Comparison of ENCODE assay signal across 8 cellular contexts in genomic region chr19:941292-942132, GRCh38. TPM values are rescaled to one million over a fixed set of nuclear protein-coding genes. Genes with fewer than 3 reads are reported as not detected.
DNase-seq lines count a peak whose midpoint lies in the region; ATAC-seq, FAIRE-seq and TF ChIP-seq lines count a peak whose summit lies in the region.
"Had no signal": no experiment of that assay in that cellular context is flagged by ENCODE, and none has a peak within 500 bp of the region (broad histone marks: within the 10 kb centered on the region; RNA-seq: fewer than 3 reads in every experiment).

No MANE protein-coding gene starts in this region.

- H2BK5ac ChIP-seq in H9 (ENCODE audit: insufficient read length, low read length): no peak overlapping the region

- H3K23me2 ChIP-seq in H9 (ENCODE audit: insufficient read length, low read depth, low read length, poor library complexity, severe bottlenecking): no peaks in the 10 kb centered on the region

- no peak overlapping the region for H2BK20ac ChIP-seq in H9 (ENCODE audit: low read depth, low read length, poor library complexity, severe bottlenecking)

- H3K4me3 ChIP-seq in HepG2 (replicated peaks in 1 of 3; ENCODE audit: insufficient read depth in 1 of 3, low read depth in 2 of 3, low read length in 3 of 3): no peak overlapping the region
- peak overlapping the region; percentile 33 to 45 (median 37) for H3K4me3 ChIP-seq in stomach
- H3K4me3 ChIP-seq: smooth muscle cell had no signal

- H3K36me3 Mint-ChIP-seq in H9 (ENCODE audit: insufficient read depth in 1 of 3, low read depth in 3 of 3): peaks cover 19 to 47% (median 44%) of the 10 kb centered on the region in 3 experiments; a peak in 6 of 7 replicates
- peaks cover 19% of the 10 kb centered on the region for H3K36me3 Mint-ChIP-seq in activated T-helper 1 cell treated with anti-CD3 and anti-CD28 coated beads, Interleukin-12 subunit alpha, Interleukin-12 subunit beta, Interleukin-2, Interleukin-4 antibody, amounts not matched to agents 30 ng/mL and 10 ng/mL and 1 ng/mL, durations not matched to agents 14 hours and 24 hours and 36 hours (ENCODE audit: low read depth)

- H3K4ac ChIP-seq in H9 (ENCODE audit: low read depth, low read length): no peak overlapping the region

- H3K56ac ChIP-seq in H9 (ENCODE audit: insufficient read length, low read depth, low read length): no peak overlapping the region

- intact Hi-C loops in activated T-helper 1 cell treated with anti-CD3 and anti-CD28 coated beads, Interleukin-12 subunit alpha, Interleukin-12 subunit beta, Interleukin-2, Interleukin-4 antibody, amounts not matched to agents 30 ng/mL and 10 ng/mL and 1 ng/mL, durations not matched to agents 14 hours and 24 hours and 36 hours (cut with micrococcal nuclease): no loop called here
- intact Hi-C loops in HepG2 (cut with micrococcal nuclease; ENCODE audit: unreplicated experiment): no loop called here
- intact Hi-C loops in stomach (cut with DNase I; ENCODE audit: low total_unique reads): no loop called here

- H3K9me3 Mint-ChIP-seq in H9: no peaks in the 10 kb centered on the region
- H3K9me3 Mint-ChIP-seq in activated T-helper 1 cell treated with anti-CD3 and anti-CD28 coated beads, Interleukin-12 subunit alpha, Interleukin-12 subunit beta, Interleukin-2, Interleukin-4 antibody, amounts not matched to agents 30 ng/mL and 10 ng/mL and 1 ng/mL, durations not matched to agents 14 hours and 24 hours and 36 hours: peaks cover 4% of the 10 kb centered on the region

- H2AK5ac ChIP-seq in H9 (ENCODE audit: insufficient read length, low read length): no peak overlapping the region

- CTCF ChIA-PET in HepG2 (lab: Yijun Ruan, JAX; ENCODE audit: low intra/inter-chr PET ratio, low total read pairs): no interaction called here

- H3K14ac ChIP-seq in H9 (ENCODE audit: insufficient read depth, low read length): no peak overlapping the region

- no peaks in the 10 kb centered on the region for H3K9me3 ChIP-seq in H9 (ENCODE audit: control insufficient read depth, low read depth, low read length)
- no peaks in the 10 kb centered on the region for H3K9me3 ChIP-seq in HepG2 (ENCODE audit: low read length)
- H3K9me3 ChIP-seq in stomach: no peaks in the 10 kb centered on the region

- no peak overlapping the region for H3K18ac ChIP-seq in H9 (ENCODE audit: insufficient read length, low read depth, low read length)

- no peak for FAIRE-seq in HepG2 (lab: Jason Lieb, UNC)

- H3K79me2 ChIP-seq in H9 (ENCODE audit: insufficient read depth, low read length): peaks cover 7% of the 10 kb centered on the region; the same call in 1 of the 2 replicates
- H3K79me2 ChIP-seq in HepG2 (ENCODE audit: insufficient read depth, low read length): peaks cover 82% of the 10 kb centered on the region

- TF ChIP-seq EP300 in HepG2 (IDR thresholded peaks at IDR 0.05; ENCODE audit: low read depth in 2 of 2, low read length in 2 of 2) (no peak), HepG2 (CRISPR knock-in tag; IDR thresholded peaks at IDR 0.05; ENCODE audit: borderline replicate concordance) (no peak), stomach (IDR thresholded peaks at IDR 0.05) (no peak)

- H4K5ac ChIP-seq in H9 (ENCODE audit: insufficient read length, low read depth, low read length): no peak overlapping the region

- H3K79me1 ChIP-seq in H9 (ENCODE audit: insufficient read depth, low read depth, low read length, poor library complexity, severe bottlenecking): no peaks in the 10 kb centered on the region

- H3K9ac ChIP-seq in H9 (ENCODE audit: extremely low read depth, insufficient read length, low read length): no peak overlapping the region
- no peak overlapping the region for H3K9ac ChIP-seq in HepG2 (ENCODE audit: insufficient read depth, low read depth, low read length)

- peak overlapping the region in 2 of 3 experiments; percentile 50 to 68; a peak in 5 of 7 replicates for H3K27ac Mint-ChIP-seq in H9
- H3K27ac Mint-ChIP-seq in activated T-helper 1 cell treated with anti-CD3 and anti-CD28 coated beads, Interleukin-12 subunit alpha, Interleukin-12 subunit beta, Interleukin-2, Interleukin-4 antibody, amounts not matched to agents 30 ng/mL and 10 ng/mL and 1 ng/mL, durations not matched to agents 14 hours and 24 hours and 36 hours: peak overlapping the region; percentile 29

- DNase-seq in H9: no peak
- no peak for DNase-seq in activated T-helper 1 cell treated with anti-CD3 and anti-CD28 coated beads, Interleukin-12 subunit alpha, Interleukin-12 subunit beta, Interleukin-2, Interleukin-4 antibody, amounts not matched to agents 30 ng/mL and 10 ng/mL and 1 ng/mL, durations not matched to agents 14 hours and 24 hours and 36 hours (ENCODE audit: low spot score)
- no peak for DNase-seq in HepG2 (ENCODE audit: low spot score)
- DNase-seq in stomach: no peak
- no peak for DNase-seq in NCI-H2107 treated with DMSO at 0.1 percent for 48 hours (lab: John Stamatoyannopoulos, UW; ENCODE audit: unreplicated experiment)

- H4K20me1 ChIP-seq in H9 (ENCODE audit: control insufficient read depth, insufficient read depth, insufficient read length): peaks cover 8% of the 10 kb centered on the region
- peaks cover 77% of the 10 kb centered on the region; the same call in 1 of the 2 replicates for H4K20me1 ChIP-seq in HepG2 (ENCODE audit: insufficient read depth, low read length)

- H3K4me1 ChIP-seq in H9 (ENCODE audit: insufficient read depth, low read length) (no peaks in the 10 kb centered on the region), HepG2 (ENCODE audit: insufficient read depth, low read length) (peaks cover 43% of the 10 kb centered on the region), stomach (peaks cover 25 to 53% (median 42%) of the 10 kb centered on the region in 4 donors)

- POLR2A ChIA-PET in HepG2 (lab: Yijun Ruan, JAX): interaction anchor here (2.6 kb wide), 1 partner anchor 11 kb away, joined by 18 read pairs; no protein-coding TSS in a partner anchor

- H2BK12ac ChIP-seq in H9 (ENCODE audit: insufficient read length, low read depth, low read length): no peak overlapping the region

- TF ChIP-seq CTCF in H9 (conservative IDR thresholded peaks at IDR 0.05) (no peak), HepG2 (CRISPR knock-in tag; IDR thresholded peaks at IDR 0.05) (no peak), stomach (IDR thresholded peaks at IDR 0.05) (no peak)

- no peak overlapping the region for H2BK15ac ChIP-seq in H9 (ENCODE audit: low read depth, low read length)

- in situ Hi-C loops in HepG2 (cut with HindIII; ENCODE audit: extremely low pct_ligation_motif_present, low pct_unique_long_range_greater_than_20kb): no loop called here

- no peak overlapping the region for H3T11ph ChIP-seq in H9 (ENCODE audit: low read length)

- no peak overlapping the region for H4K91ac ChIP-seq in H9 (ENCODE audit: insufficient read length, low read depth, low read length)

- no peak overlapping the region for H4K8ac ChIP-seq in H9 (replicated peaks; ENCODE audit: insufficient read length, low read depth, low read length)

- H2AFZ ChIP-seq in H9 (ENCODE audit: low read length) (no peak overlapping the region), HepG2 (ENCODE audit: low read length) (no peak overlapping the region)

- ATAC-seq in HepG2: no peak
- ATAC-seq in GM18498 (IDR thresholded peaks at IDR 0.05; ENCODE audit: unreplicated experiment): no peak
- no peak for ATAC-seq in GM18502 (IDR thresholded peaks at IDR 0.05; ENCODE audit: poor library complexity, unreplicated experiment)

- H2BK120ac ChIP-seq in H9 (ENCODE audit: low read depth, low read length, poor library complexity, severe bottlenecking): no peak overlapping the region

- no CpG with 5 or more reads among the region's 45 CpGs for WGBS in H9 (ENCODE audit: extremely low coverage, insufficient read length, low lambda C conversion rate)
- WGBS in HepG2 (ENCODE audit: low lambda C conversion rate): 97% methylated on average over 25 of the region's 45 CpGs
- WGBS in stomach, 5 donors: 53 to 66% (median 57%) methylated on average over 22 to 45 of the region's 45 CpGs

- no peak overlapping the region for H3K4me2 ChIP-seq in H9 (ENCODE audit: insufficient read depth, insufficient read length, low read length)
- no peak overlapping the region for H3K4me2 ChIP-seq in HepG2 (ENCODE audit: low read depth, low read length)
- H3K4me2 ChIP-seq: smooth muscle cell had no signal

- H3K4me1 Mint-ChIP-seq in H9: 0 out of 4 replicates have a peak, but pooled peaks cover 0 to 3% of the 10 kb centered on the region in 2 experiments
- H3K4me1 Mint-ChIP-seq in activated T-helper 1 cell treated with anti-CD3 and anti-CD28 coated beads, Interleukin-12 subunit alpha, Interleukin-12 subunit beta, Interleukin-2, Interleukin-4 antibody, amounts not matched to agents 30 ng/mL and 10 ng/mL and 1 ng/mL, durations not matched to agents 14 hours and 24 hours and 36 hours (ENCODE audit: low read depth): peaks cover 19% of the 10 kb centered on the region

- H3K27me3 ChIP-seq in H9 (ENCODE audit: insufficient read depth, low read length) (no peaks in the 10 kb centered on the region), HepG2 (ENCODE audit: control insufficient read depth in 1 of 2, insufficient read depth in 2 of 2, low read length in 2 of 2) (no peaks in the 10 kb centered on the region; a peak in 1 of 5 replicates), stomach (peaks cover 0 to 12% (median 0%) of the 10 kb centered on the region in 3 donors)

- H3K4me3 Mint-ChIP-seq in H9: no peak overlapping the region; a peak in 1 of 5 replicates
- peak overlapping the region; percentile 76 for H3K4me3 Mint-ChIP-seq in activated T-helper 1 cell treated with anti-CD3 and anti-CD28 coated beads, Interleukin-12 subunit alpha, Interleukin-12 subunit beta, Interleukin-2, Interleukin-4 antibody, amounts not matched to agents 30 ng/mL and 10 ng/mL and 1 ng/mL, durations not matched to agents 14 hours and 24 hours and 36 hours

- no TSS peak for BruUV-seq in HepG2 (replicated peaks; lab: Mats Ljungman, UMichigan)

- no peak overlapping the region for H3K27ac ChIP-seq in H9 (ENCODE audit: insufficient read length, low read depth, low read length)
- no peak overlapping the region for H3K27ac ChIP-seq in HepG2 (ENCODE audit: extremely low read length, insufficient read depth, low read length)
- peak overlapping the region; percentile 85 to 90 (median 89) for H3K27ac ChIP-seq in stomach

- H3K27me3 Mint-ChIP-seq in H9 (ENCODE audit: low read depth): no peaks in the 10 kb centered on the region; the same call in 1 of the 2 replicates
- peaks cover 4% of the 10 kb centered on the region for H3K27me3 Mint-ChIP-seq in activated T-helper 1 cell treated with anti-CD3 and anti-CD28 coated beads, Interleukin-12 subunit alpha, Interleukin-12 subunit beta, Interleukin-2, Interleukin-4 antibody, amounts not matched to agents 30 ng/mL and 10 ng/mL and 1 ng/mL, durations not matched to agents 14 hours and 24 hours and 36 hours (ENCODE audit: insufficient read depth)

- peaks cover 27 to 76% of the 10 kb centered on the region in 2 experiments for H3K36me3 ChIP-seq in HepG2 (replicated peaks in 1 of 2; ENCODE audit: control insufficient read depth in 1 of 2, insufficient read depth in 2 of 2, low read length in 2 of 2)
- peaks cover 0 to 5% (median 0%) of the 10 kb centered on the region in 4 donors for H3K36me3 ChIP-seq in stomach

- no peak for TF ChIP-seq RAD21 in HepG2 (CRISPR knock-in tag; IDR thresholded peaks at IDR 0.05)

- TF ChIP-seq POLR2A in HepG2 (IDR thresholded peaks at IDR 0.05; ENCODE audit: insufficient read depth in 1 of 2, low read depth in 2 of 2, low read length in 2 of 2) (no peak), stomach (IDR thresholded peaks at IDR 0.05) (no peak)

- no peak overlapping the region for H3K23ac ChIP-seq in H9 (ENCODE audit: insufficient read length, low read depth, low read length)

RNA-seq across cellular contexts. Expression of gene ARID3A, which starts 15.7 kb away (rescaled TPM):
- total RNA-seq in H9 (2021): 98.3 and 104 TPM in 2 replicates
- 32.5 and 35.0 TPM in 2 replicates for total RNA-seq in activated T-helper 1 cell treated with anti-CD3 and anti-CD28 coated beads, Interleukin-12 subunit alpha, Interleukin-12 subunit beta, Interleukin-2, Interleukin-4 antibody, amounts not matched to agents 30 ng/mL and 10 ng/mL and 1 ng/mL, durations not matched to agents 14 hours and 24 hours and 36 hours
- 53.8 and 71.3 TPM in 2 replicates for total RNA-seq in HepG2 (2016; rRNA removed; fragmentation: Illumina TruSeq; extraction: Trizol)
- total RNA-seq in HepG2 (2016; cell fraction: cytosol; rRNA removed; fragmentation: Illumina TruSeq; extraction: Trizol; ENCODE audit: low read depth): 26.5 and 31.5 TPM in 2 replicates
- total RNA-seq in HepG2 (2016; cell fraction: insoluble cytoplasmic fraction; rRNA removed; fragmentation: Illumina TruSeq; extraction: Trizol): 41.5 and 68.9 TPM in 2 replicates
- 56.8 and 62.2 TPM in 2 replicates for total RNA-seq in HepG2 (2016; cell fraction: membrane; rRNA removed; fragmentation: Illumina TruSeq; extraction: Trizol)
- total RNA-seq in HepG2 (2016; cell fraction: nucleus; rRNA removed; fragmentation: Illumina TruSeq; extraction: Trizol): 35.6 and 47.1 TPM in 2 replicates
- polyA plus RNA-seq in HepG2 (2011; rRNA removed): 77.9 and 102 TPM in 2 replicates
- polyA plus RNA-seq in HepG2 (2011; cell fraction: cytosol; rRNA removed): 44.7 and 68.0 TPM in 2 replicates
- polyA plus RNA-seq in HepG2 (2011; cell fraction: nucleus; rRNA removed): 150 and 160 TPM in 2 replicates
- polyA plus RNA-seq in HepG2 (2012): 78.6 and 99.3 TPM in 2 replicates
- 31.0 and 31.3 TPM in 2 replicates for polyA plus RNA-seq in HepG2 (2016; cell fraction: cytosol; fragmentation: Illumina TruSeq; extraction: Trizol; ENCODE audit: low read depth)
- 58.1 and 70.4 TPM in 2 replicates for polyA plus RNA-seq in HepG2 (2016; cell fraction: insoluble cytoplasmic fraction; fragmentation: Illumina TruSeq; extraction: Trizol; ENCODE audit: low read depth)
- 47.1 and 58.2 TPM in 2 replicates for polyA plus RNA-seq in HepG2 (2016; cell fraction: membrane; fragmentation: Illumina TruSeq; extraction: Trizol; ENCODE audit: low read depth)
- polyA plus RNA-seq in HepG2 (2016; cell fraction: nucleus; fragmentation: Illumina TruSeq; extraction: Trizol; ENCODE audit: insufficient read depth, low read depth): 76.0 and 89.6 TPM in 2 replicates
- polyA minus RNA-seq in HepG2 (2011; rRNA and poly(A)+ RNA removed; ENCODE audit: low replicate concordance): 15.5 and 299 TPM in 2 replicates
- polyA minus RNA-seq in HepG2 (2011; cell fraction: cytosol; rRNA and poly(A)+ RNA removed): 163 and 199 TPM in 2 replicates
- 48.5 and 77.1 TPM in 2 replicates for polyA minus RNA-seq in HepG2 (2011; cell fraction: nucleus; rRNA and poly(A)+ RNA removed)
- total RNA-seq in stomach: 10 to 100 TPM in 2 of 5 donors, 1 to 10 TPM in 2, not detected in 1; 1.8 to 23.5 (median 8.6) TPM
- polyA plus RNA-seq in stomach: 1 to 10 TPM; 1.1 to 4.3 (median 2.1) TPM

RNA-seq across cellular contexts. Expression of gene KISS1R, which starts 24.4 kb away (rescaled TPM):
- total RNA-seq in H9 (2021) (3.3 and 5.9 TPM in 2 replicates), HepG2 (2016; rRNA removed; fragmentation: Illumina TruSeq; extraction: Trizol) (3.9 and 10.2 TPM in 2 replicates), stomach (not detected)
- 6.8 and 8.9 TPM in 2 replicates for total RNA-seq in activated T-helper 1 cell treated with anti-CD3 and anti-CD28 coated beads, Interleukin-12 subunit alpha, Interleukin-12 subunit beta, Interleukin-2, Interleukin-4 antibody, amounts not matched to agents 30 ng/mL and 10 ng/mL and 1 ng/mL, durations not matched to agents 14 hours and 24 hours and 36 hours
- 4.7 and 5.1 TPM in 2 replicates for total RNA-seq in HepG2 (2016; cell fraction: cytosol; rRNA removed; fragmentation: Illumina TruSeq; extraction: Trizol; ENCODE audit: low read depth)
- total RNA-seq in HepG2 (2016; cell fraction: insoluble cytoplasmic fraction; rRNA removed; fragmentation: Illumina TruSeq; extraction: Trizol): 3.2 and 9.6 TPM in 2 replicates
- total RNA-seq in HepG2 (2016; cell fraction: membrane; rRNA removed; fragmentation: Illumina TruSeq; extraction: Trizol): 7.1 and 8.6 TPM in 2 replicates
- total RNA-seq in HepG2 (2016; cell fraction: nucleus; rRNA removed; fragmentation: Illumina TruSeq; extraction: Trizol): 8.2 and 8.4 TPM in 2 replicates
- polyA plus RNA-seq in HepG2 (2011; rRNA removed) (1.1 and 1.5 TPM in 2 replicates), stomach (not detected)
- polyA plus RNA-seq in HepG2 (2011; cell fraction: cytosol; rRNA removed): 1.6 and 3.0 TPM in 2 replicates
- polyA plus RNA-seq in HepG2 (2011; cell fraction: nucleus; rRNA removed): 10.4 and 11.9 TPM in 2 replicates
- 2.8 and 4.0 TPM in 2 replicates for polyA plus RNA-seq in HepG2 (2012)
- polyA plus RNA-seq in HepG2 (2016; cell fraction: cytosol; fragmentation: Illumina TruSeq; extraction: Trizol; ENCODE audit: low read depth): 3.6 and 4.4 TPM in 2 replicates
- polyA plus RNA-seq in HepG2 (2016; cell fraction: insoluble cytoplasmic fraction; fragmentation: Illumina TruSeq; extraction: Trizol; ENCODE audit: low read depth): 4.2 and 5.9 TPM in 2 replicates
- polyA plus RNA-seq in HepG2 (2016; cell fraction: membrane; fragmentation: Illumina TruSeq; extraction: Trizol; ENCODE audit: low read depth): 4.5 and 6.0 TPM in 2 replicates
- 15.3 and 19.1 TPM in 2 replicates for polyA plus RNA-seq in HepG2 (2016; cell fraction: nucleus; fragmentation: Illumina TruSeq; extraction: Trizol; ENCODE audit: insufficient read depth, low read depth)
- polyA minus RNA-seq in HepG2 (2011; rRNA and poly(A)+ RNA removed; ENCODE audit: low replicate concordance): 5.9 TPM in 1 of 2 replicates, not detected in the other
- 2.4 and 3.7 TPM in 2 replicates for polyA minus RNA-seq in HepG2 (2011; cell fraction: cytosol; rRNA and poly(A)+ RNA removed)
- polyA minus RNA-seq in HepG2 (2011; cell fraction: nucleus; rRNA and poly(A)+ RNA removed): 0.50 and 0.77 TPM in 2 replicates
- total RNA-seq: smooth muscle cell had no signal

RNA-seq across cellular contexts. Expression of gene R3HDM4, which starts 28.5 kb away (rescaled TPM):
- total RNA-seq in H9 (2021): 66.2 and 66.4 TPM in 2 replicates
- total RNA-seq in activated T-helper 1 cell treated with anti-CD3 and anti-CD28 coated beads, Interleukin-12 subunit alpha, Interleukin-12 subunit beta, Interleukin-2, Interleukin-4 antibody, amounts not matched to agents 30 ng/mL and 10 ng/mL and 1 ng/mL, durations not matched to agents 14 hours and 24 hours and 36 hours: 94.3 and 96.4 TPM in 2 replicates
- 21.8 and 26.2 TPM in 2 replicates for total RNA-seq in HepG2 (2016; rRNA removed; fragmentation: Illumina TruSeq; extraction: Trizol)
- 17.5 and 31.0 TPM in 2 replicates for total RNA-seq in HepG2 (2016; cell fraction: cytosol; rRNA removed; fragmentation: Illumina TruSeq; extraction: Trizol; ENCODE audit: low read depth)
- 22.0 and 24.7 TPM in 2 replicates for total RNA-seq in HepG2 (2016; cell fraction: insoluble cytoplasmic fraction; rRNA removed; fragmentation: Illumina TruSeq; extraction: Trizol)
- 29.7 and 34.2 TPM in 2 replicates for total RNA-seq in HepG2 (2016; cell fraction: membrane; rRNA removed; fragmentation: Illumina TruSeq; extraction: Trizol)
- total RNA-seq in HepG2 (2016; cell fraction: nucleus; rRNA removed; fragmentation: Illumina TruSeq; extraction: Trizol): 16.4 and 18.7 TPM in 2 replicates
- polyA plus RNA-seq in HepG2 (2011; rRNA removed): 26.9 and 40.4 TPM in 2 replicates
- polyA plus RNA-seq in HepG2 (2011; cell fraction: cytosol; rRNA removed): 30.7 and 39.0 TPM in 2 replicates
- polyA plus RNA-seq in HepG2 (2011; cell fraction: nucleus; rRNA removed): 57.8 and 68.0 TPM in 2 replicates
- 22.6 and 31.3 TPM in 2 replicates for polyA plus RNA-seq in HepG2 (2012)
- polyA plus RNA-seq in HepG2 (2016; cell fraction: cytosol; fragmentation: Illumina TruSeq; extraction: Trizol; ENCODE audit: low read depth): 24.5 and 25.3 TPM in 2 replicates
- polyA plus RNA-seq in HepG2 (2016; cell fraction: insoluble cytoplasmic fraction; fragmentation: Illumina TruSeq; extraction: Trizol; ENCODE audit: low read depth): 39.3 and 43.4 TPM in 2 replicates
- 44.4 and 45.0 TPM in 2 replicates for polyA plus RNA-seq in HepG2 (2016; cell fraction: membrane; fragmentation: Illumina TruSeq; extraction: Trizol; ENCODE audit: low read depth)
- polyA plus RNA-seq in HepG2 (2016; cell fraction: nucleus; fragmentation: Illumina TruSeq; extraction: Trizol; ENCODE audit: insufficient read depth, low read depth): 58.7 and 76.5 TPM in 2 replicates
- 15.6 and 40.4 TPM in 2 replicates for polyA minus RNA-seq in HepG2 (2011; rRNA and poly(A)+ RNA removed; ENCODE audit: low replicate concordance)
- polyA minus RNA-seq in HepG2 (2011; cell fraction: cytosol; rRNA and poly(A)+ RNA removed): 11.7 and 15.6 TPM in 2 replicates
- 8.1 and 9.8 TPM in 2 replicates for polyA minus RNA-seq in HepG2 (2011; cell fraction: nucleus; rRNA and poly(A)+ RNA removed)
- total RNA-seq in stomach: 10 to 100 TPM in 3 of 5 donors, 1 to 10 TPM in 2; 5.8 to 62.0 (median 29.7) TPM
- polyA plus RNA-seq in stomach: 10 to 100 TPM; 47.1 to 63.8 (median 60.0) TPM

RNA-seq across cellular contexts. Expression of gene WDR18, which starts 42.6 kb away (rescaled TPM):
- 94.7 and 101 TPM in 2 replicates for total RNA-seq in H9 (2021)
- total RNA-seq in activated T-helper 1 cell treated with anti-CD3 and anti-CD28 coated beads, Interleukin-12 subunit alpha, Interleukin-12 subunit beta, Interleukin-2, Interleukin-4 antibody, amounts not matched to agents 30 ng/mL and 10 ng/mL and 1 ng/mL, durations not matched to agents 14 hours and 24 hours and 36 hours: 105 and 108 TPM in 2 replicates
- total RNA-seq in HepG2 (2016; rRNA removed; fragmentation: Illumina TruSeq; extraction: Trizol): 47.6 and 49.7 TPM in 2 replicates
- 26.1 and 29.1 TPM in 2 replicates for total RNA-seq in HepG2 (2016; cell fraction: cytosol; rRNA removed; fragmentation: Illumina TruSeq; extraction: Trizol; ENCODE audit: low read depth)
- 48.0 and 48.9 TPM in 2 replicates for total RNA-seq in HepG2 (2016; cell fraction: insoluble cytoplasmic fraction; rRNA removed; fragmentation: Illumina TruSeq; extraction: Trizol)
- 31.0 and 31.9 TPM in 2 replicates for total RNA-seq in HepG2 (2016; cell fraction: membrane; rRNA removed; fragmentation: Illumina TruSeq; extraction: Trizol)
- 29.6 and 30.6 TPM in 2 replicates for total RNA-seq in HepG2 (2016; cell fraction: nucleus; rRNA removed; fragmentation: Illumina TruSeq; extraction: Trizol)
- 36.4 and 44.6 TPM in 2 replicates for polyA plus RNA-seq in HepG2 (2011; rRNA removed)
- polyA plus RNA-seq in HepG2 (2011; cell fraction: cytosol; rRNA removed): 25.5 and 56.5 TPM in 2 replicates
- 182 and 212 TPM in 2 replicates for polyA plus RNA-seq in HepG2 (2011; cell fraction: nucleus; rRNA removed)
- polyA plus RNA-seq in HepG2 (2012): 32.8 and 36.1 TPM in 2 replicates
- polyA plus RNA-seq in HepG2 (2016; cell fraction: cytosol; fragmentation: Illumina TruSeq; extraction: Trizol; ENCODE audit: low read depth): 33.6 and 34.5 TPM in 2 replicates
- 54.6 and 65.2 TPM in 2 replicates for polyA plus RNA-seq in HepG2 (2016; cell fraction: insoluble cytoplasmic fraction; fragmentation: Illumina TruSeq; extraction: Trizol; ENCODE audit: low read depth)
- polyA plus RNA-seq in HepG2 (2016; cell fraction: membrane; fragmentation: Illumina TruSeq; extraction: Trizol; ENCODE audit: low read depth): 27.0 and 27.2 TPM in 2 replicates
- 69.0 and 72.3 TPM in 2 replicates for polyA plus RNA-seq in HepG2 (2016; cell fraction: nucleus; fragmentation: Illumina TruSeq; extraction: Trizol; ENCODE audit: insufficient read depth, low read depth)
- 59.9 and 104 TPM in 2 replicates for polyA minus RNA-seq in HepG2 (2011; rRNA and poly(A)+ RNA removed; ENCODE audit: low replicate concordance)
- 40.3 and 49.5 TPM in 2 replicates for polyA minus RNA-seq in HepG2 (2011; cell fraction: cytosol; rRNA and poly(A)+ RNA removed)
- 29.6 and 30.8 TPM in 2 replicates for polyA minus RNA-seq in HepG2 (2011; cell fraction: nucleus; rRNA and poly(A)+ RNA removed)
- total RNA-seq in stomach: 100 to 1,000 TPM in 2 of 5 donors, 10 to 100 TPM in 3; 19.1 to 410 (median 67.7) TPM
- polyA plus RNA-seq in stomach: 10 to 100 TPM; 44.4 to 81.3 (median 51.9) TPM

RNA-seq across cellular contexts. Expression of gene RNU6-9, which starts 48.2 kb away (rescaled TPM):
- total RNA-seq in H9 (2021) (not detected in 2 replicates), HepG2 (2016; rRNA removed; fragmentation: Illumina TruSeq; extraction: Trizol) (under 0.01 TPM in 1 of 2 replicates, not detected in the other), stomach (not detected)
- not detected in 2 replicates for total RNA-seq in activated T-helper 1 cell treated with anti-CD3 and anti-CD28 coated beads, Interleukin-12 subunit alpha, Interleukin-12 subunit beta, Interleukin-2, Interleukin-4 antibody, amounts not matched to agents 30 ng/mL and 10 ng/mL and 1 ng/mL, durations not matched to agents 14 hours and 24 hours and 36 hours
- total RNA-seq in HepG2 (2016; cell fraction: cytosol; rRNA removed; fragmentation: Illumina TruSeq; extraction: Trizol; ENCODE audit: low read depth): under 0.01 TPM in 2 replicates
- under 0.01 TPM in 1 of 2 replicates, not detected in the other for total RNA-seq in HepG2 (2016; cell fraction: insoluble cytoplasmic fraction; rRNA removed; fragmentation: Illumina TruSeq; extraction: Trizol)
- under 0.01 TPM in 1 of 2 replicates, not detected in the other for total RNA-seq in HepG2 (2016; cell fraction: membrane; rRNA removed; fragmentation: Illumina TruSeq; extraction: Trizol)
- not detected in 2 replicates for total RNA-seq in HepG2 (2016; cell fraction: nucleus; rRNA removed; fragmentation: Illumina TruSeq; extraction: Trizol)
- polyA plus RNA-seq in HepG2 (2011; rRNA removed) (not detected in 2 replicates), stomach (not detected)
- polyA plus RNA-seq in HepG2 (2011; cell fraction: cytosol; rRNA removed): not detected in 2 replicates
- not detected in 2 replicates for polyA plus RNA-seq in HepG2 (2011; cell fraction: nucleus; rRNA removed)
- not detected in 2 replicates for polyA plus RNA-seq in HepG2 (2012)
- not detected in 2 replicates for polyA plus RNA-seq in HepG2 (2016; cell fraction: cytosol; fragmentation: Illumina TruSeq; extraction: Trizol; ENCODE audit: low read depth)
- not detected in 2 replicates for polyA plus RNA-seq in HepG2 (2016; cell fraction: insoluble cytoplasmic fraction; fragmentation: Illumina TruSeq; extraction: Trizol; ENCODE audit: low read depth)
- polyA plus RNA-seq in HepG2 (2016; cell fraction: membrane; fragmentation: Illumina TruSeq; extraction: Trizol; ENCODE audit: low read depth): not detected in 2 replicates
- polyA plus RNA-seq in HepG2 (2016; cell fraction: nucleus; fragmentation: Illumina TruSeq; extraction: Trizol; ENCODE audit: insufficient read depth, low read depth): not detected in 2 replicates
- under 0.01 TPM in 1 of 2 replicates, not detected in the other for polyA minus RNA-seq in HepG2 (2011; rRNA and poly(A)+ RNA removed; ENCODE audit: low replicate concordance)
- under 0.01 TPM in 1 of 2 replicates, not detected in the other for polyA minus RNA-seq in HepG2 (2011; cell fraction: cytosol; rRNA and poly(A)+ RNA removed)
- not detected in 2 replicates for polyA minus RNA-seq in HepG2 (2011; cell fraction: nucleus; rRNA and poly(A)+ RNA removed)
- total RNA-seq: smooth muscle cell had no signal
- polyA plus RNA-seq: smooth muscle cell had no signal

Comparison
In these comparisons a context has a peak if more than half of its experiments do, and no peak if none do; other contexts are left out.
1. H3K27ac ChIP-seq: peak in stomach (5 of 5); none in H9 (single experiment) and HepG2 (single experiment).
2. H3K4me3 ChIP-seq: peak in stomach (4 of 4); none in HepG2 (0 of 3).